ENCODE assay signal across 1 cellular context in genomic region chr3:136861890-136862610, GRCh38.
TF ChIP-seq lines count a peak whose summit lies in the region.

Gene NCK1 (plus strand): TSS chr3:136862208. CDS start chr3:136928002, 65,794 bp downstream.

TF ChIP-seq in HEK293, 187 proteins besides CTCF, POLR2A, EP300 and RAD21 (continued from another document and continues in another):
- TF ChIP-seq ZNF280D (tag by site-specific recombination; IDR thresholded peaks at IDR 0.05) (no peak), ZNF280C (tag by site-specific recombination; IDR thresholded peaks at IDR 0.05) (no peak), ZNF311 (tag by site-specific recombination; IDR thresholded peaks at IDR 0.05; ENCODE audit: borderline replicate concordance) (no peak), ZNF558 (tag by site-specific recombination; IDR thresholded peaks at IDR 0.05) (no peak), ZNF777 (tag by site-specific recombination; IDR thresholded peaks at IDR 0.05; ENCODE audit: borderline replicate concordance) (peak; percentile 74; the same call in 1 of the 2 replicates), ZNF510 (tag by site-specific recombination; IDR thresholded peaks at IDR 0.05; ENCODE audit: insufficient replicate concordance) (no peak), HOXA7 (CRISPR knock-in tag; IDR thresholded peaks at IDR 0.05; ENCODE audit: borderline replicate concordance) (no peak), HIC1 (tag by site-specific recombination; IDR thresholded peaks at IDR 0.05) (peak; percentile 76), GFI1B (tag by site-specific recombination; IDR thresholded peaks at IDR 0.05) (no peak), PRDM6 (tag by site-specific recombination; IDR thresholded peaks at IDR 0.05) (no peak), ZNF10 (tag by site-specific recombination; IDR thresholded peaks at IDR 0.05) (no peak), ZNF48 (tag by site-specific recombination; IDR thresholded peaks at IDR 0.05) (no peak), ZNF658 (tag by site-specific recombination; IDR thresholded peaks at IDR 0.05) (no peak), WT1 (tag by site-specific recombination; IDR thresholded peaks at IDR 0.05) (no peak), ZNF843 (tag by site-specific recombination; IDR thresholded peaks at IDR 0.05) (peak; percentile 40; the same call in 1 of the 2 replicates), SP3 (tag by site-specific recombination; IDR thresholded peaks at IDR 0.05) (peak; percentile 53), ZNF544 (tag by site-specific recombination; IDR thresholded peaks at IDR 0.05) (no peak), ZNF518A (tag by site-specific recombination; conservative IDR thresholded peaks at IDR 0.05; ENCODE audit: low read depth) (no peak), ZNF830 (tag by site-specific recombination; IDR thresholded peaks at IDR 0.05; ENCODE audit: low read depth) (no peak), ZNF354C (tag by site-specific recombination; IDR thresholded peaks at IDR 0.05; ENCODE audit: borderline replicate concordance, low read depth) (no peak), ZSCAN4 (tag by site-specific recombination; IDR thresholded peaks at IDR 0.05) (no peak), IKZF3 (tag by site-specific recombination; IDR thresholded peaks at IDR 0.05) (no peak), ZNF174 (tag by site-specific recombination; IDR thresholded peaks at IDR 0.05) (no peak), GLIS1 (tag by site-specific recombination; IDR thresholded peaks at IDR 0.05) (0 out of 2 replicates have a peak, but pooled peaks have one; percentile 28), ZNF701 (tag by site-specific recombination; IDR thresholded peaks at IDR 0.05) (no peak), ZNF585B (tag by site-specific recombination; IDR thresholded peaks at IDR 0.05) (no peak), GLIS2 (tag by site-specific recombination; IDR thresholded peaks at IDR 0.05) (peak; percentile 42; the same call in 1 of the 2 replicates), ZNF16 (tag by site-specific recombination; IDR thresholded peaks at IDR 0.05; ENCODE audit: low read depth) (no peak), ZNF654 (tag by site-specific recombination; IDR thresholded peaks at IDR 0.05; ENCODE audit: low read depth) (no peak), ZNF792 (tag by site-specific recombination; IDR thresholded peaks at IDR 0.05) (no peak), INSM2 (tag by site-specific recombination; IDR thresholded peaks at IDR 0.05) (0 out of 2 replicates have a peak, but pooled peaks have one; percentile 27), PBX3 (CRISPR knock-in tag; IDR thresholded peaks at IDR 0.05) (peak; percentile 86), GLI2 (tag by site-specific recombination; IDR thresholded peaks at IDR 0.05; ENCODE audit: borderline replicate concordance, low read depth) (no peak), ZNF2 (tag by site-specific recombination; IDR thresholded peaks at IDR 0.05) (0 out of 2 replicates have a peak, but pooled peaks have one; percentile 61), ZNF580 (tag by site-specific recombination; IDR thresholded peaks at IDR 0.05) (no peak), ZSCAN23 (tag by site-specific recombination; IDR thresholded peaks at IDR 0.05) (no peak), ZNF302 (tag by site-specific recombination; IDR thresholded peaks at IDR 0.05; ENCODE audit: low read depth) (no peak), ZNF121 (tag by site-specific recombination; IDR thresholded peaks at IDR 0.05) (no peak), ZNF670 (tag by site-specific recombination; IDR thresholded peaks at IDR 0.05; ENCODE audit: low read depth) (no peak), ZNF639 (tag by site-specific recombination; IDR thresholded peaks at IDR 0.05) (no peak), ZNF560 (tag by site-specific recombination; IDR thresholded peaks at IDR 0.05; ENCODE audit: borderline replicate concordance) (no peak)
